19 cellular contexts compared by ENCODE assay signal in genomic region chr1:160167056-160167455, GRCh38. TPM values are rescaled to one million over a fixed set of nuclear protein-coding genes. Genes with fewer than 3 reads are reported as not detected.
DNase-seq lines count a peak whose midpoint lies in the region; ATAC-seq and TF ChIP-seq lines count a peak whose summit lies in the region.
"Had no signal": no experiment of that assay in that cellular context is flagged by ENCODE, and none has a peak within 500 bp of the region (broad histone marks: within the 10 kb centered on the region; RNA-seq: fewer than 3 reads in every experiment).

No MANE protein-coding gene starts in this region.

- H3K4me1 ChIP-seq in BLaER1 (peaks cover 62% of the 10 kb centered on the region), SJCRH30 (peaks cover 18% of the 10 kb centered on the region), mesenchymal stem cell (ENCODE audit: control insufficient read depth, insufficient read depth, low read depth, low read length) (peaks cover 18% of the 10 kb centered on the region), A673 (ENCODE audit: insufficient read depth, low read length, poor library complexity, severe bottlenecking) (peaks cover 17% of the 10 kb centered on the region)

- no peak overlapping the region for H2BK120ac ChIP-seq in mesenchymal stem cell (ENCODE audit: low read depth, low read length)

- no peak overlapping the region for H2BK12ac ChIP-seq in mesenchymal stem cell (ENCODE audit: low read length in 2 of 2)

- H3K27me3 ChIP-seq in BLaER1 (no peaks in the 10 kb centered on the region), SJCRH30 (no peaks in the 10 kb centered on the region), mesenchymal stem cell (ENCODE audit: control insufficient read depth in 1 of 2, insufficient read depth in 1 of 2, low read length in 2 of 2) (peaks cover 8 to 27% of the 10 kb centered on the region in 2 experiments), A673 (replicated peaks; ENCODE audit: insufficient read depth, low read depth, low read length, poor library complexity) (no peaks in the 10 kb centered on the region)

- TF ChIP-seq CTCF in A673 (conservative IDR thresholded peaks at IDR 0.05; ENCODE audit: low read depth, low read length): no peak

- ATAC-seq in GM18520 (IDR thresholded peaks at IDR 0.05; ENCODE audit: unreplicated experiment): no peak
- ATAC-seq: CD8-positive, alpha-beta T cell; Panc1 had no signal

- H3K4ac ChIP-seq in mesenchymal stem cell (ENCODE audit: low read depth in 1 of 2, low read length in 2 of 2): no peak overlapping the region

- no peak overlapping the region for H4K8ac ChIP-seq in mesenchymal stem cell (ENCODE audit: low read length)

- H4K20me1 ChIP-seq in BLaER1: no peaks in the 10 kb centered on the region

- H3K9ac ChIP-seq in BLaER1 (no peak overlapping the region), mesenchymal stem cell (ENCODE audit: low read length) (no peak overlapping the region)

- H2BK15ac ChIP-seq in mesenchymal stem cell (ENCODE audit: low read depth, poor library complexity, severe bottlenecking): no peak overlapping the region

- H3K27ac ChIP-seq in BLaER1 (no peak overlapping the region), SJCRH30 (peak overlapping the region; percentile 69), mesenchymal stem cell (ENCODE audit: low read length, poor library complexity, severe bottlenecking) (no peak overlapping the region), A673 (ENCODE audit: low read depth, low read length, poor library complexity, severe bottlenecking) (no peak overlapping the region)

- no peak overlapping the region for H2BK5ac ChIP-seq in mesenchymal stem cell (ENCODE audit: low read depth, low read length, poor library complexity, severe bottlenecking)

- H3K23ac ChIP-seq in mesenchymal stem cell (ENCODE audit: low read length in 2 of 2): no peak overlapping the region

- no TSS peak for BruUV-seq in A673 (replicated peaks; lab: Mats Ljungman, UMichigan)

- H3K9me3 ChIP-seq in BLaER1: no peaks in the 10 kb centered on the region
- no peaks in the 10 kb centered on the region for H3K9me3 ChIP-seq in SJCRH30 (replicated peaks)
- no peaks in the 10 kb centered on the region for H3K9me3 ChIP-seq in mesenchymal stem cell (ENCODE audit: control insufficient read depth, low read length)
- no peaks in the 10 kb centered on the region for H3K9me3 ChIP-seq in A673 (ENCODE audit: low read depth, low read length, poor library complexity, severe bottlenecking)

- 76% methylated on average over 2 of the region's 4 CpGs for WGBS in mesenchymal stem cell

- H2AK5ac ChIP-seq in mesenchymal stem cell (ENCODE audit: low read length, severe bottlenecking): peak overlapping the region; percentile 46

- DNase-seq in DMS79 (lab: John Stamatoyannopoulos, UW) (peak; percentile 75), SJCRH30 (no peak), mesenchymal stem cell (no peak), A673 (ENCODE audit: low spot score) (no peak), GDM1 (lab: John Stamatoyannopoulos, UW) (no peak)
- DNase-seq: Calu3; CD8-positive, alpha-beta T cell; DMS153; GF-D8; H7; NCI-H187 treated with DMSO at 0.1 percent for 48 hours; NCI-H226; NCI-H526; SIG-M5 had no signal

- no peak overlapping the region for H2AFZ ChIP-seq in mesenchymal stem cell (ENCODE audit: low read depth, low read length)

- no peaks in the 10 kb centered on the region for H3K36me3 ChIP-seq in BLaER1
- H3K36me3 ChIP-seq in SJCRH30: no peaks in the 10 kb centered on the region
- H3K36me3 ChIP-seq in mesenchymal stem cell (ENCODE audit: control insufficient read depth in 1 of 2, insufficient read depth in 2 of 2, low read depth in 1 of 2, low read length in 2 of 2): no peaks in the 10 kb centered on the region
- H3K36me3 ChIP-seq in A673 (ENCODE audit: insufficient read depth, low read length, poor library complexity, severe bottlenecking): no peaks in the 10 kb centered on the region

- no peak overlapping the region for H3K18ac ChIP-seq in mesenchymal stem cell (ENCODE audit: low read depth in 1 of 2, low read length in 2 of 2)

- H3K4me3 ChIP-seq in BLaER1 (no peak overlapping the region), SJCRH30 (no peak overlapping the region), mesenchymal stem cell (ENCODE audit: insufficient read depth in 1 of 2, low read depth in 1 of 2, low read length in 2 of 2) (no peak overlapping the region), A673 (ENCODE audit: low read depth, low read length, poor library complexity, severe bottlenecking) (no peak overlapping the region)

- POLR2A ChIA-PET in A673 (lab: Charles Lee; ENCODE audit: low non-redundant PET): interaction anchor here (0.6 kb wide), 1 partner anchor 30 kb away, joined by 3 read pairs; no protein-coding TSS in a partner anchor

- no peak overlapping the region for H4K91ac ChIP-seq in mesenchymal stem cell (ENCODE audit: low read length)

- intact Hi-C loops in A673 (cut with micrococcal nuclease; ENCODE audit: unreplicated experiment): no loop called here

- H3K4me2 ChIP-seq in BLaER1: peak overlapping the region; percentile 61; the same call in 1 of the 2 replicates
- no peak overlapping the region for H3K4me2 ChIP-seq in mesenchymal stem cell (ENCODE audit: low read length, poor library complexity, severe bottlenecking)

- H3K14ac ChIP-seq in mesenchymal stem cell (ENCODE audit: low read length in 2 of 2): no peak overlapping the region

- no peaks in the 10 kb centered on the region for H3K79me1 ChIP-seq in mesenchymal stem cell (replicated peaks; ENCODE audit: low read length, poor library complexity, severe bottlenecking)

- CTCF ChIA-PET in A673 (lab: Charles Lee): no interaction called here

RNA-seq across cellular contexts. Expression of gene ATP1A4, which starts 15.7 kb away (rescaled TPM):
- total RNA-seq in SJCRH30 (2014; rRNA removed; shearing (Covaris generic)): not detected in 2 replicates
- polyA plus RNA-seq in mesenchymal stem cell (2013, experiment 1 of 2): not detected
- polyA plus RNA-seq in mesenchymal stem cell (2013, experiment 2 of 2): not detected
- not detected in 2 replicates for total RNA-seq in A673 (2021)
- total RNA-seq: Calu3; CD8-positive, alpha-beta T cell; MCF 10A had no signal
- polyA plus RNA-seq: BJ had no signal

RNA-seq across cellular contexts. Expression of gene CASQ1, which starts 23.3 kb away (rescaled TPM):
- 0.15 and 0.49 TPM in 2 replicates for total RNA-seq in SJCRH30 (2014; rRNA removed; shearing (Covaris generic))
- not detected for polyA plus RNA-seq in mesenchymal stem cell (2013, experiment 1 of 2)
- not detected for polyA plus RNA-seq in mesenchymal stem cell (2013, experiment 2 of 2)
- total RNA-seq in A673 (2021): not detected in 2 replicates
- total RNA-seq: Calu3; CD8-positive, alpha-beta T cell; MCF 10A had no signal

RNA-seq across cellular contexts. Expression of gene PEA15, which starts 38.1 kb away (rescaled TPM):
- 92.7 and 97.9 TPM in 2 replicates for total RNA-seq in SJCRH30 (2014; rRNA removed; shearing (Covaris generic))
- polyA plus RNA-seq in mesenchymal stem cell (2013, experiment 1 of 2): 323 TPM
- polyA plus RNA-seq in mesenchymal stem cell (2013, experiment 2 of 2): 331 TPM
- 69.6 and 87.7 TPM in 2 replicates for total RNA-seq in A673 (2021)

RNA-seq across cellular contexts. Expression of gene ATP1A2, which starts 51.5 kb away (rescaled TPM):
- total RNA-seq in SJCRH30 (2014; rRNA removed; shearing (Covaris generic)): 40.2 and 44.2 TPM in 2 replicates
- 0.07 TPM for polyA plus RNA-seq in mesenchymal stem cell (2013, experiment 1 of 2)
- polyA plus RNA-seq in mesenchymal stem cell (2013, experiment 2 of 2): 0.05 TPM
- total RNA-seq in A673 (2021): not detected in 2 replicates
- total RNA-seq: Calu3; CD8-positive, alpha-beta T cell; MCF 10A had no signal
